ENCODE assay signal across 31 cellular contexts in the genomic region with DNA sequence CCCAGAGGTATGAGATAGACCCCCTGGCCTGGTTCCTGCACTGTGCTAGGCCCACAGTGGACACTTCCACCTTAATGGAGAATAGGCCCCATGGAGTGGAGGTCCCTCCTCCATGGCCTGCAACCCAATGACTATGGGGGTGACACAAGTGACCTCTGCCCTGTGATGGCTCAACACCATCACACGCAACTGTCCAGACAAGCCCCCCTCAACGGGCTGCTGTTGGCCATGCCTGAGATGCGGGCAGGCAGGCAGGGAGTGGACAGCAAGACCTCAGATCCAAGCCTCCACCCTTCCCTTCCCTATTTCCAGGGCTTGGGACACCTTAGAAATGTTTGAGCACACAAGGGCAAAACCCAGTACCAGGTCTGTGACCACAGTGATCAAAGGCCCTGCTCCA. TPM values are rescaled to one million over a fixed set of nuclear protein-coding genes. Genes with fewer than 3 reads are reported as not detected.
"Had no signal": no experiment of that assay in that cellular context is flagged by ENCODE, and none has a peak within 500 bp of the region (broad histone marks: within the 10 kb centered on the region; RNA-seq: fewer than 3 reads in every experiment).

No MANE protein-coding gene starts in this region.

- H3K4me3 Mint-ChIP-seq: activated CD4-positive, alpha-beta T cell treated with anti-CD3 and anti-CD28 coated beads for 36 hours; activated CD4-positive, alpha-beta T cell treated with anti-CD3 and anti-CD28 coated beads, Interleukin-2, amount 10 ng/mL, durations not matched to agents 7 days and 5 days; activated CD8-positive, alpha-beta T cell treated with anti-CD3 and anti-CD28 coated beads, Interleukin-2, amount 10 ng/mL, durations not matched to agents 7 days and 5 days; activated naive CD4-positive, alpha-beta T cell treated with anti-CD3 and anti-CD28 coated beads, Interleukin-2, amount 10 ng/mL, durations not matched to agents 7 days and 5 days; activated naive CD8-positive, alpha-beta T cell; activated naive CD8-positive, alpha-beta T cell treated with anti-CD3 and anti-CD28 coated beads, Interleukin-2, amount 50 U/mL, for 24 hours; brain; WTC11 had no signal

- H3K4me3 ChIP-seq: SJCRH30, SK-N-MC had no signal

- ATAC-seq: activated CD4-positive, alpha-beta T cell treated with anti-CD3 and anti-CD28 coated beads for 36 hours; activated CD4-positive, CD25-positive, alpha-beta regulatory T cell treated with anti-CD3 and anti-CD28 coated beads, Interleukin-2, amount 50 U/mL, for 24 hours; activated CD8-positive, alpha-beta T cell treated with anti-CD3 and anti-CD28 coated beads, Interleukin-2, amount 10 ng/mL, durations not matched to agents 7 days and 5 days; activated naive CD8-positive, alpha-beta T cell treated with anti-CD3 and anti-CD28 coated beads, Interleukin-2, amount 50 U/mL, for 24 hours; Panc1; WTC11 had no signal

- H3K9me3 ChIP-seq: SJCRH30 had no signal

- H3K27me3 Mint-ChIP-seq: activated CD4-positive, alpha-beta T cell treated with anti-CD3 and anti-CD28 coated beads for 36 hours; activated naive CD8-positive, alpha-beta T cell; activated naive CD8-positive, alpha-beta T cell treated with anti-CD3 and anti-CD28 coated beads, Interleukin-2, amount 50 U/mL, for 24 hours; brain had no signal

- H3K9me3 Mint-ChIP-seq: activated CD4-positive, alpha-beta T cell treated with anti-CD3 and anti-CD28 coated beads, Interleukin-2, amount 10 ng/mL, durations not matched to agents 7 days and 5 days; activated naive CD4-positive, alpha-beta T cell treated with anti-CD3 and anti-CD28 coated beads, Interleukin-2, amount 10 ng/mL, durations not matched to agents 7 days and 5 days; activated naive CD8-positive, alpha-beta T cell treated with anti-CD3 and anti-CD28 coated beads, Interleukin-2, amount 50 U/mL, for 24 hours; brain; WTC11 had no signal

- H3K36me3 Mint-ChIP-seq: activated naive CD4-positive, alpha-beta T cell treated with anti-CD3 and anti-CD28 coated beads, Interleukin-2, amount 10 ng/mL, durations not matched to agents 7 days and 5 days; activated naive CD8-positive, alpha-beta T cell; brain; WTC11 had no signal

- H3K27ac ChIP-seq: SJCRH30, SK-N-MC had no signal

- H3K27ac Mint-ChIP-seq: activated CD4-positive, alpha-beta T cell treated with anti-CD3 and anti-CD28 coated beads for 36 hours; activated CD4-positive, alpha-beta T cell treated with anti-CD3 and anti-CD28 coated beads, Interleukin-2, amount 10 ng/mL, durations not matched to agents 7 days and 5 days; activated naive CD4-positive, alpha-beta T cell treated with anti-CD3 and anti-CD28 coated beads, Interleukin-2, amount 10 ng/mL, durations not matched to agents 7 days and 5 days; activated naive CD8-positive, alpha-beta T cell; activated naive CD8-positive, alpha-beta T cell treated with anti-CD3 and anti-CD28 coated beads, Interleukin-2, amount 50 U/mL, for 24 hours; WTC11 had no signal

- H3K4me1 Mint-ChIP-seq: activated naive CD8-positive, alpha-beta T cell treated with anti-CD3 and anti-CD28 coated beads, Interleukin-2, amount 50 U/mL, for 24 hours had no signal

- DNase-seq: activated CD4-positive, alpha-beta T cell treated with anti-CD3 and anti-CD28 coated beads for 36 hours; activated CD4-positive, alpha-beta T cell treated with anti-CD3 and anti-CD28 coated beads, Interleukin-2, amount 10 ng/mL, durations not matched to agents 7 days and 5 days; activated CD4-positive, alpha-beta T cell treated with anti-CD3 and anti-CD28 coated beads, Interleukin-2, amount 50 U/mL, for 48 hours; activated CD8-positive, alpha-beta memory T cell treated with anti-CD3 and anti-CD28 coated beads, Interleukin-2, amount 50 U/mL, for 48 hours; activated CD8-positive, alpha-beta T cell treated with anti-CD3 and anti-CD28 coated beads, Interleukin-2, amount 10 ng/mL, durations not matched to agents 7 days and 5 days; activated effector memory CD4-positive, alpha-beta T cell treated with Interleukin-2 at 50 U/mL for 16 hours; activated naive CD4-positive, alpha-beta T cell treated with anti-CD3 and anti-CD28 coated beads, Interleukin-2, amount 10 ng/mL, durations not matched to agents 7 days and 5 days; activated naive CD8-positive, alpha-beta T cell treated with anti-CD3 and anti-CD28 coated beads, Interleukin-2, amount 50 U/mL, for 24 hours; activated T-cell treated with anti-CD3 and anti-CD28 coated beads, Interleukin-2, amount 50 U/mL, for 48 hours; Karpas-422; KBM-7; NCI-H1105 treated with DMSO at 0.1 percent for 48 hours; NCI-H1436; NCI-H1694; NCI-H1930; NCI-H2081 treated with DMSO at 0.1 percent for 48 hours; NCI-H226; NCI-H446 treated with DMSO at 0.1 percent for 48 hours; NCI-H524; NCI-H69; SHP77; T1000 had no signal

- H3K36me3 ChIP-seq: SJCRH30 had no signal

- H3K27me3 ChIP-seq: SJCRH30 had no signal

RNA-seq across cellular contexts. Expression of gene GRAMD2A, which starts 36.7 kb away (rescaled TPM):
- total RNA-seq: activated CD4-positive, alpha-beta T cell treated with anti-CD3 and anti-CD28 coated beads, Interleukin-2, amount 10 ng/mL, durations not matched to agents 7 days and 5 days; RPMI7951; SJCRH30; T-helper 2 cell treated with Interferon-gamma antibody and Interleukin-4, amounts not matched to agents 100 ng/mL and 5 ng/mL, for 36 hours had no signal
